8 cellular contexts compared by ENCODE assay signal in the genomic region with DNA sequence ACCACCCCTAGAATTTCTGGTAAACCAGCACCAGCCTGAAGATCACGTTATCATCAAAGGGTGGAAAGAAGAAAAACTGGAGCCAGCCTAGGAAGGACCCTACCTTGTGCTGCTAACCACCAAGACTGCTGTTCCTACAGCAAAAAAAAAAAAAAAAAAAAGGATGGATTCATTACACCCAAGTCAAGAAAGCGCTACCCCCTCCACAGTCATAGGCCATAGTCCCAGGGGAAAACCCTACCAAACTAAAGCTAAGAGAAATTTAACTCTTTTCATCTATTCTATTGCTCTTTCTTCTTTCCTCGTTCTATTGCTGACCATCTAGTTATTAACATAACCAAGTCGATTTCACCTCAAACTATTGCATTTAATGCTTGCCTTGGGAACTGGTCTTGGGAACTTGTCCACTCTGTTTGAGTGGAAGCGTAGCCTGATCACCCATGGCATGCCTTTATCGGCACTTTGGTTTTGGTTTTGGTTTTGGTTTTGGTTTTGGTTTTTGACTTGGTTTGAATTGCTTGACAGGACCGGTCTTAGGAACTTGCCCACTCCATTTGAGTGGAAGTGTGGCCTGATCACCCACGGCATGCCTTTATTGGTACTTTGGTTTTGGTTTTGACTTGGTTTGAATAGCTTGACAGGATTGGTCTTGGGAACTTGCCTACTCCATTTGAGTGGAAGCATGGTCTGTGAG. TPM values are rescaled to one million over a fixed set of nuclear protein-coding genes. Genes with fewer than 3 reads are reported as not detected.
A peak's percentile ranks its signal among the peaks of the same experiment; 100 is the strongest.
DNase-seq lines count a peak whose midpoint lies in the region; ATAC-seq and TF ChIP-seq lines count a peak whose summit lies in the region.
"Not testable (repeated sequence)": the region's sequence is repeated elsewhere in the genome, so short reads cannot be mapped to it uniquely, and the experiment has no call there.

No MANE protein-coding gene starts in this region.

- not testable (repeated sequence) for H3K36me3 ChIP-seq in OCI-LY3 (replicated peaks; ENCODE audit: low read depth, low read length); left lung

- peak overlapping the region; percentile 60 for H3K27ac ChIP-seq in OCI-LY3 (ENCODE audit: low read length)
- not testable (repeated sequence) for H3K27ac ChIP-seq in left lung

- H3K27ac Mint-ChIP-seq in activated CD4-positive, alpha-beta T cell treated with anti-CD3 and anti-CD28 coated beads for 36 hours: peak overlapping the region; percentile 28
- H3K27ac Mint-ChIP-seq in activated naive CD4-positive, alpha-beta T cell treated with anti-CD3 and anti-CD28 coated beads for 36 hours: not testable (repeated sequence)
- peak overlapping the region; percentile 82 for H3K27ac Mint-ChIP-seq in stimulated activated naive B cell treated with anti-CD40 and anti-IgM and Interleukin-4, amounts not matched to agents 10 μg/mL and 1 μg/mL and 100 μg/mL, for 72 hours

- not testable (repeated sequence) for H4K20me1 ChIP-seq in OCI-LY3 (ENCODE audit: insufficient read depth, low read length)

- H3K36me3 Mint-ChIP-seq in activated CD4-positive, alpha-beta T cell treated with anti-CD3 and anti-CD28 coated beads for 36 hours (ENCODE audit: low read depth); activated naive CD4-positive, alpha-beta T cell treated with anti-CD3 and anti-CD28 coated beads for 36 hours (ENCODE audit: low read depth): not testable (repeated sequence)
- peaks cover 5 to 14% of the 10 kb centered on the region in 2 donors for H3K36me3 Mint-ChIP-seq in stimulated activated naive B cell treated with anti-CD40 and anti-IgM and Interleukin-4, amounts not matched to agents 10 μg/mL and 1 μg/mL and 100 μg/mL, for 72 hours

- ATAC-seq in GM19463 (IDR thresholded peaks at IDR 0.05; ENCODE audit: unreplicated experiment) (peak; percentile 87), HG03097 (IDR thresholded peaks at IDR 0.05; ENCODE audit: low FRiP score, unreplicated experiment) (peak; percentile 61), left lung (peak; percentile 50)
- ATAC-seq in activated CD4-positive, alpha-beta T cell treated with anti-CD3 and anti-CD28 coated beads for 36 hours: peak; percentile 36
- ATAC-seq in stimulated activated naive B cell treated with anti-CD40 and anti-IgM and Interleukin-4, amounts not matched to agents 10 μg/mL and 1 μg/mL and 100 μg/mL, for 72 hours (replicated peaks): not testable (repeated sequence)

- POLR2A ChIA-PET in activated CD4-positive, alpha-beta T cell treated with anti-CD3 and anti-CD28 coated beads for 36 hours (lab: Charles Lee): interaction anchor here (0.6 kb wide), 1 partner anchor 15 kb away, joined by 4 read pairs; no protein-coding TSS in a partner anchor

- CTCF ChIA-PET in activated CD4-positive, alpha-beta T cell treated with anti-CD3 and anti-CD28 coated beads for 36 hours (lab: Charles Lee); activated naive CD4-positive, alpha-beta T cell treated with anti-CD3 and anti-CD28 coated beads for 36 hours (lab: Charles Lee): not testable (repeated sequence)

- not testable (repeated sequence) for H3K27me3 Mint-ChIP-seq in activated CD4-positive, alpha-beta T cell treated with anti-CD3 and anti-CD28 coated beads for 36 hours; activated naive CD4-positive, alpha-beta T cell treated with anti-CD3 and anti-CD28 coated beads for 36 hours (ENCODE audit: low read depth); stimulated activated naive B cell treated with anti-CD40 and anti-IgM and Interleukin-4, amounts not matched to agents 10 μg/mL and 1 μg/mL and 100 μg/mL, for 72 hours

- peak overlapping the region; percentile 38 for H3K4me3 Mint-ChIP-seq in activated CD4-positive, alpha-beta T cell treated with anti-CD3 and anti-CD28 coated beads for 36 hours
- H3K4me3 Mint-ChIP-seq in activated naive CD4-positive, alpha-beta T cell treated with anti-CD3 and anti-CD28 coated beads for 36 hours: peak overlapping the region; percentile 25
- H3K4me3 Mint-ChIP-seq in stimulated activated naive B cell treated with anti-CD40 and anti-IgM and Interleukin-4, amounts not matched to agents 10 μg/mL and 1 μg/mL and 100 μg/mL, for 72 hours: peak overlapping the region; percentile 50 to 76

- DNase-seq in GM12864 (ENCODE audit: low read depth); activated CD4-positive, alpha-beta T cell treated with anti-CD3 and anti-CD28 coated beads for 36 hours; activated naive CD4-positive, alpha-beta T cell treated with anti-CD3 and anti-CD28 coated beads for 36 hours; left lung; stimulated activated naive B cell treated with anti-CD40 and anti-IgM and Interleukin-4, amounts not matched to agents 10 μg/mL and 1 μg/mL and 100 μg/mL, for 72 hours: not testable (repeated sequence)

- not testable (repeated sequence) for H3K9me3 Mint-ChIP-seq in activated CD4-positive, alpha-beta T cell treated with anti-CD3 and anti-CD28 coated beads for 36 hours (ENCODE audit: low read depth); activated naive CD4-positive, alpha-beta T cell treated with anti-CD3 and anti-CD28 coated beads for 36 hours; stimulated activated naive B cell treated with anti-CD40 and anti-IgM and Interleukin-4, amounts not matched to agents 10 μg/mL and 1 μg/mL and 100 μg/mL, for 72 hours

- H3K4me2 ChIP-seq in OCI-LY3 (ENCODE audit: low read length): peak overlapping the region; percentile 91

- not testable (repeated sequence) for H3K9me3 ChIP-seq in OCI-LY3 (ENCODE audit: insufficient read depth, low read length); left lung

- not testable (repeated sequence) for H3K4me1 Mint-ChIP-seq in activated CD4-positive, alpha-beta T cell treated with anti-CD3 and anti-CD28 coated beads for 36 hours; activated naive CD4-positive, alpha-beta T cell treated with anti-CD3 and anti-CD28 coated beads for 36 hours (ENCODE audit: low read depth)
- H3K4me1 Mint-ChIP-seq in stimulated activated naive B cell treated with anti-CD40 and anti-IgM and Interleukin-4, amounts not matched to agents 10 μg/mL and 1 μg/mL and 100 μg/mL, for 72 hours: peaks cover 14 to 21% of the 10 kb centered on the region in 2 donors

- intact Hi-C loops in activated CD4-positive, alpha-beta T cell treated with anti-CD3 and anti-CD28 coated beads for 36 hours (cut with DNase I, micrococcal nuclease); activated naive CD4-positive, alpha-beta T cell treated with anti-CD3 and anti-CD28 coated beads for 36 hours (cut with micrococcal nuclease); left lung (cut with DNase I): not testable (repeated sequence)

- H3K4me3 ChIP-seq in GM12864 (ENCODE audit: low read depth, low read length) (peak overlapping the region; percentile 33; the same call in 1 of the 2 replicates), OCI-LY3 (ENCODE audit: low read length) (peak overlapping the region; percentile 73)
- H3K4me3 ChIP-seq in left lung: not testable (repeated sequence)

- H3K27me3 ChIP-seq in OCI-LY3 (ENCODE audit: low read depth, low read length); left lung: not testable (repeated sequence)

- H3K4me1 ChIP-seq in OCI-LY3 (ENCODE audit: low read length): peaks cover 30% of the 10 kb centered on the region
- not testable (repeated sequence) for H3K4me1 ChIP-seq in left lung

- not testable (repeated sequence) for H3K79me2 ChIP-seq in OCI-LY3 (ENCODE audit: low read length)

- H3K9ac ChIP-seq in OCI-LY3 (ENCODE audit: low read length): peak overlapping the region; percentile 48

- not testable (repeated sequence) for H2AFZ ChIP-seq in OCI-LY3 (ENCODE audit: low read depth, low read length)

- not testable (repeated sequence) for TF ChIP-seq CTCF in GM12864 (IDR thresholded peaks at IDR 0.05; ENCODE audit: low read depth, low read length, missing control alignments); OCI-LY3 (IDR thresholded peaks at IDR 0.05; ENCODE audit: low read depth, low read length); left lung (IDR thresholded peaks at IDR 0.05)

RNA-seq across cellular contexts. Expression of gene NAPEPLD, which starts 6.6 kb away (rescaled TPM):
- total RNA-seq in activated CD4-positive, alpha-beta T cell treated with anti-CD3 and anti-CD28 coated beads for 36 hours: 1 to 10 TPM; 4.7 TPM
- 1 to 10 TPM; 6.3 to 6.8 TPM for total RNA-seq in activated naive CD4-positive, alpha-beta T cell treated with anti-CD3 and anti-CD28 coated beads for 36 hours
- total RNA-seq in left lung: 10 to 100 TPM; 15.9 to 24.3 TPM
